ENCODE assay signal across 8 cellular contexts in genomic region chr2:237434916-237435315, GRCh38. TPM values are rescaled to one million over a fixed set of nuclear protein-coding genes. Genes with fewer than 3 reads are reported as not detected.
A peak's percentile ranks its signal among the peaks of the same experiment; 100 is the strongest.
DNase-seq lines count a peak whose midpoint lies in the region; ATAC-seq and TF ChIP-seq lines count a peak whose summit lies in the region.

No MANE protein-coding gene starts in this region.

- H4K8ac ChIP-seq in H9 (replicated peaks; ENCODE audit: insufficient read length, low read depth, low read length) (no peak overlapping the region), mesendoderm (ENCODE audit: low read depth, low read length) (no peak overlapping the region)

- H3K36me3 ChIP-seq in MM.1S (replicated peaks; ENCODE audit: insufficient read depth, low read length) (no peaks in the 10 kb centered on the region), mucosa of descending colon (ENCODE audit: low read depth) (no peaks in the 10 kb centered on the region), mesendoderm (ENCODE audit: control insufficient read depth, insufficient read depth, low read length) (no peaks in the 10 kb centered on the region)

- peaks cover 21 to 41% of the 10 kb centered on the region in 2 donors for H3K4me1 Mint-ChIP-seq in stimulated activated naive B cell treated with anti-CD40 and anti-IgM and Interleukin-4, amounts not matched to agents 10 μg/mL and 1 μg/mL and 100 μg/mL, for 72 hours
- peaks cover 30 to 33% of the 10 kb centered on the region in 2 experiments for H3K4me1 Mint-ChIP-seq in H9

- H3K79me2 ChIP-seq in MM.1S (ENCODE audit: low read length), result no peaks in the 10 kb centered on the region
- no peaks in the 10 kb centered on the region for H3K79me2 ChIP-seq in H9 (ENCODE audit: insufficient read depth, low read length)
- no peaks in the 10 kb centered on the region for H3K79me2 ChIP-seq in mesendoderm (ENCODE audit: control insufficient read depth, insufficient read depth, low read length)

- no peak overlapping the region for H2BK5ac ChIP-seq in H9 (ENCODE audit: insufficient read length, low read length)
- H2BK5ac ChIP-seq in mesendoderm (ENCODE audit: low read length), result no peak overlapping the region

- H3K27me3 Mint-ChIP-seq in stimulated activated naive B cell treated with anti-CD40 and anti-IgM and Interleukin-4, amounts not matched to agents 10 μg/mL and 1 μg/mL and 100 μg/mL, for 72 hours, result peaks cover 16 to 33% of the 10 kb centered on the region in 2 donors
- H3K27me3 Mint-ChIP-seq in H9 (ENCODE audit: low read depth), result peaks cover 11% of the 10 kb centered on the region

- no peak overlapping the region for H3K9ac ChIP-seq in MM.1S (ENCODE audit: low read length)
- no peak overlapping the region for H3K9ac ChIP-seq in H9 (ENCODE audit: extremely low read depth, insufficient read length, low read length)
- H3K9ac ChIP-seq in mesendoderm (ENCODE audit: low read length), result no peak overlapping the region

- DNase-seq in GDM1 (lab: John Stamatoyannopoulos, UW) (peak; percentile 84), MM.1S (peak; percentile 64), mucosa of descending colon (peak; percentile 45 to 80 (median 54)), H9 (no peak), iPS-NIHi7 (ENCODE audit: extremely low spot score) (no peak), mesendoderm (no peak)
- peak; percentile 33 to 56 for DNase-seq in activated T-helper 1 cell treated with anti-CD3 and anti-CD28 coated beads, Interleukin-2, amount 50 U/mL, for 16 hours (ENCODE audit: low read depth in 1 of 2, low spot score in 1 of 2)
- peak; percentile 9 for DNase-seq in stimulated activated naive B cell treated with anti-CD40 and anti-IgM and Interleukin-4, amounts not matched to agents 10 μg/mL and 1 μg/mL and 100 μg/mL, for 72 hours

- H2BK120ac ChIP-seq in H9 (ENCODE audit: low read depth, low read length, poor library complexity, severe bottlenecking), result no peak overlapping the region
- no peak overlapping the region for H2BK120ac ChIP-seq in mesendoderm (ENCODE audit: low read depth, low read length)

- no peaks in the 10 kb centered on the region for H3K23me2 ChIP-seq in H9 (ENCODE audit: insufficient read length, low read depth, low read length, poor library complexity, severe bottlenecking)

- H3K18ac ChIP-seq in H9 (ENCODE audit: insufficient read length, low read depth, low read length), result no peak overlapping the region
- H3K18ac ChIP-seq in mesendoderm (ENCODE audit: low read length), result no peak overlapping the region

- H3K4ac ChIP-seq in H9 (ENCODE audit: low read depth, low read length), result no peak overlapping the region
- H3K4ac ChIP-seq in mesendoderm (ENCODE audit: low read depth, low read length), result no peak overlapping the region

- intact Hi-C loops in mucosa of descending colon (cut with DNase I, micrococcal nuclease), result no loop called here

- H2BK20ac ChIP-seq in H9 (ENCODE audit: low read depth, low read length, poor library complexity, severe bottlenecking), result no peak overlapping the region

- no peak overlapping the region for H2BK15ac ChIP-seq in H9 (ENCODE audit: low read depth, low read length)
- no peak overlapping the region for H2BK15ac ChIP-seq in mesendoderm (replicated peaks; ENCODE audit: low read depth)

- H4K20me1 ChIP-seq in MM.1S (ENCODE audit: insufficient read depth, low read length) (no peaks in the 10 kb centered on the region), H9 (ENCODE audit: control insufficient read depth, insufficient read depth, insufficient read length) (no peaks in the 10 kb centered on the region)

- no peak overlapping the region for H4K5ac ChIP-seq in H9 (ENCODE audit: insufficient read length, low read depth, low read length)
- H4K5ac ChIP-seq in mesendoderm (ENCODE audit: low read length), result no peak overlapping the region

- H2AK5ac ChIP-seq in H9 (ENCODE audit: insufficient read length, low read length) (no peak overlapping the region), mesendoderm (ENCODE audit: low read length) (no peak overlapping the region)

- no peaks in the 10 kb centered on the region for H3K9me2 ChIP-seq in MM.1S (replicated peaks; ENCODE audit: insufficient read depth, low read length)

- H3K4me1 ChIP-seq in MM.1S (ENCODE audit: low read length) (peaks cover 15% of the 10 kb centered on the region), mucosa of descending colon (ENCODE audit: low read depth) (no peaks in the 10 kb centered on the region), H9 (ENCODE audit: insufficient read depth, low read length) (peaks cover 8% of the 10 kb centered on the region; the same call in 1 of the 2 replicates), mesendoderm (ENCODE audit: control insufficient read depth, low read depth, low read length) (no peaks in the 10 kb centered on the region)

- H3K9me3 Mint-ChIP-seq in stimulated activated naive B cell treated with anti-CD40 and anti-IgM and Interleukin-4, amounts not matched to agents 10 μg/mL and 1 μg/mL and 100 μg/mL, for 72 hours, result peaks cover 0 to 2% of the 10 kb centered on the region in 2 donors
- H3K9me3 Mint-ChIP-seq in H9, result peaks cover 3 to 8% of the 10 kb centered on the region in 2 experiments; a peak in 3 of 5 replicates

- H3K4me2 ChIP-seq in MM.1S (ENCODE audit: low read depth, low read length) (peak overlapping the region; percentile 21; the same call in 1 of the 2 replicates), H9 (ENCODE audit: insufficient read depth, insufficient read length, low read length) (no peak overlapping the region), mesendoderm (ENCODE audit: low read length) (no peak overlapping the region)

- no peaks in the 10 kb centered on the region for H3K36me3 Mint-ChIP-seq in stimulated activated naive B cell treated with anti-CD40 and anti-IgM and Interleukin-4, amounts not matched to agents 10 μg/mL and 1 μg/mL and 100 μg/mL, for 72 hours
- no peaks in the 10 kb centered on the region; a peak in 1 of 7 replicates for H3K36me3 Mint-ChIP-seq in H9 (ENCODE audit: insufficient read depth in 1 of 3, low read depth in 3 of 3)

- H3K27ac Mint-ChIP-seq in stimulated activated naive B cell treated with anti-CD40 and anti-IgM and Interleukin-4, amounts not matched to agents 10 μg/mL and 1 μg/mL and 100 μg/mL, for 72 hours, result no peak overlapping the region
- H3K27ac Mint-ChIP-seq in H9, result no peak overlapping the region

- no CpG with 5 or more reads among the region's 13 CpGs for WGBS in H9 (ENCODE audit: extremely low coverage, insufficient read length, low lambda C conversion rate)
- no CpG with 5 or more reads among the region's 13 CpGs for WGBS in mesendoderm (ENCODE audit: extremely low coverage, insufficient coverage, low lambda C conversion rate)

- H3F3A ChIP-seq in MM.1S (ENCODE audit: insufficient read depth, low read length), result no peaks in the 10 kb centered on the region

- H3K9me3 ChIP-seq in MM.1S (replicated peaks; ENCODE audit: insufficient read depth, low read length) (no peaks in the 10 kb centered on the region), mucosa of descending colon (no peaks in the 10 kb centered on the region), H9 (ENCODE audit: control insufficient read depth, low read depth, low read length) (no peaks in the 10 kb centered on the region)

- peak; percentile 64 for ATAC-seq in mucosa of descending colon
- ATAC-seq in stimulated activated naive B cell treated with anti-CD40 and anti-IgM and Interleukin-4, amounts not matched to agents 10 μg/mL and 1 μg/mL and 100 μg/mL, for 72 hours (replicated peaks), result peak; percentile 50 to 71

- H3K14ac ChIP-seq in H9 (ENCODE audit: insufficient read depth, low read length), result no peak overlapping the region

- H3K23ac ChIP-seq in H9 (ENCODE audit: insufficient read length, low read depth, low read length) (no peak overlapping the region), mesendoderm (ENCODE audit: low read length) (no peak overlapping the region)

- H3T11ph ChIP-seq in H9 (ENCODE audit: low read length), result no peak overlapping the region

- H3K27ac ChIP-seq in MM.1S (ENCODE audit: low read length) (no peak overlapping the region), H9 (ENCODE audit: insufficient read length, low read depth, low read length) (no peak overlapping the region), mesendoderm (ENCODE audit: low read depth, low read length) (no peak overlapping the region)

- TF ChIP-seq CTCF in MM.1S (IDR thresholded peaks at IDR 0.05; ENCODE audit: low read length) (no peak), mucosa of descending colon (IDR thresholded peaks at IDR 0.05) (no peak), H9 (conservative IDR thresholded peaks at IDR 0.05) (no peak)

- no peak overlapping the region for H4K91ac ChIP-seq in H9 (ENCODE audit: insufficient read length, low read depth, low read length)

- peak overlapping the region in 1 of 2 donors; percentile 61 for H3K4me3 Mint-ChIP-seq in stimulated activated naive B cell treated with anti-CD40 and anti-IgM and Interleukin-4, amounts not matched to agents 10 μg/mL and 1 μg/mL and 100 μg/mL, for 72 hours
- H3K4me3 Mint-ChIP-seq in H9, result no peak overlapping the region; a peak in 1 of 5 replicates

- H3K27me3 ChIP-seq in MM.1S (replicated peaks; ENCODE audit: insufficient read depth, low read length), result peaks cover 41% of the 10 kb centered on the region
- no peaks in the 10 kb centered on the region for H3K27me3 ChIP-seq in H9 (ENCODE audit: insufficient read depth, low read length)
- H3K27me3 ChIP-seq in mesendoderm (ENCODE audit: insufficient read depth, low read length, poor library complexity), result no peaks in the 10 kb centered on the region

- H2BK12ac ChIP-seq in H9 (ENCODE audit: insufficient read length, low read depth, low read length), result no peak overlapping the region

- H3K4me3 ChIP-seq in MM.1S (ENCODE audit: low read length) (no peak overlapping the region), mucosa of descending colon (no peak overlapping the region), mesendoderm (ENCODE audit: low read length) (no peak overlapping the region)

- H3K56ac ChIP-seq in H9 (ENCODE audit: insufficient read length, low read depth, low read length), result no peak overlapping the region
- no peak overlapping the region for H3K56ac ChIP-seq in mesendoderm (ENCODE audit: low read length)

- no peaks in the 10 kb centered on the region for H3K79me1 ChIP-seq in H9 (ENCODE audit: insufficient read depth, low read depth, low read length, poor library complexity, severe bottlenecking)
- no peaks in the 10 kb centered on the region for H3K79me1 ChIP-seq in mesendoderm (ENCODE audit: low read length)

- H2AFZ ChIP-seq in MM.1S (ENCODE audit: low read length) (no peak overlapping the region), H9 (ENCODE audit: low read length) (no peak overlapping the region)

RNA-seq across cellular contexts. Expression of gene COL6A3, which starts 21.0 kb away (rescaled TPM):
- total RNA-seq in mucosa of descending colon, result 100 to 1,000 TPM in 2 of 3 donors, 10 to 100 TPM in 1; 20.9 to 235 (median 194) TPM
- 0.66 and 0.81 TPM in 2 replicates for total RNA-seq in H9 (2021)
- 0.76 TPM for polyA plus RNA-seq in mesendoderm (2013, experiment 1 of 2)
- polyA plus RNA-seq in mesendoderm (2013, experiment 2 of 2), result 0.81 TPM

RNA-seq across cellular contexts. Expression of gene MLPH, which starts 52.1 kb away (rescaled TPM):
- total RNA-seq in mucosa of descending colon (100 to 1,000 TPM in 2 of 3 donors, 10 to 100 TPM in 1; 46.8 to 133 (median 121) TPM), H9 (2021) (3.4 TPM in 2 replicates)
- polyA plus RNA-seq in mesendoderm (2013, experiment 1 of 2), result 7.8 TPM
- polyA plus RNA-seq in mesendoderm (2013, experiment 2 of 2), result 8.0 TPM

Comparison
In these comparisons a context has a peak if more than half of its experiments do, and no peak if none do; other contexts are left out.
1. DNase-seq: peak in GDM1 (single experiment), MM.1S (single experiment), activated T-helper 1 cell treated with anti-CD3 and anti-CD28 coated beads, Interleukin-2, amount 50 U/mL, for 16 hours (2 of 2), mucosa of descending colon (3 of 3) and stimulated activated naive B cell treated with anti-CD40 and anti-IgM and Interleukin-4, amounts not matched to agents 10 μg/mL and 1 μg/mL and 100 μg/mL, for 72 hours (single experiment); none in H9 (single experiment), iPS-NIHi7 (single experiment) and mesendoderm (single experiment).
2. RNA of gene COL6A3, which starts 21.0 kb away (total RNA-seq): 20.9 to 235 TPM in mucosa of descending colon; 0.66 to 0.81 TPM in H9; every median in the first group is over 10 times any median in the second.
3. RNA of gene MLPH, which starts 52.1 kb away (total RNA-seq): 46.8 to 133 TPM in mucosa of descending colon; 3.4 TPM in H9; every median in the first group is over 10 times any median in the second.